34 cellular contexts compared by ENCODE assay signal in genomic region chr10:99678921-99679320, GRCh38.
"Had no signal": no experiment of that assay in that cellular context is flagged by ENCODE, and none has a peak within 500 bp of the region (broad histone marks: within the 10 kb centered on the region; RNA-seq: fewer than 3 reads in every experiment).

No MANE protein-coding gene starts in this region.

- H3K4me3 ChIP-seq: adrenal gland, body of pancreas, esophagus squamous epithelium had no signal

- H3K4me3 Mint-ChIP-seq: activated CD4-positive, alpha-beta memory T cell treated with anti-CD3 and anti-CD28 coated beads for 36 hours; activated CD4-positive, alpha-beta T cell treated with anti-CD3 and anti-CD28 coated beads for 36 hours; activated CD4-positive, alpha-beta T cell treated with anti-CD3 and anti-CD28 coated beads, Interleukin-2, amount 10 ng/mL, durations not matched to agents 24 days and 14 days; activated CD8-positive, alpha-beta memory T cell treated with anti-CD3 and anti-CD28 coated beads, Interleukin-2, amount 10 ng/mL, durations not matched to agents 7 days and 5 days; activated CD8-positive, alpha-beta T cell treated with anti-CD3 and anti-CD28 coated beads, Interleukin-2, amount 10 ng/mL, durations not matched to agents 7 days and 5 days; activated naive CD4-positive, alpha-beta T cell treated with anti-CD3 and anti-CD28 coated beads for 36 hours; activated naive CD4-positive, alpha-beta T cell treated with anti-CD3 and anti-CD28 coated beads, Interleukin-2, amount 50 U/mL, for 24 hours; activated naive CD8-positive, alpha-beta T cell treated with anti-CD3 and anti-CD28 coated beads for 36 hours; activated naive CD8-positive, alpha-beta T cell treated with anti-CD3 and anti-CD28 coated beads, Interleukin-2, amount 50 U/mL, for 24 hours; activated T-helper 1 cell treated with anti-CD3 and anti-CD28 coated beads, Interleukin-12 subunit alpha, Interleukin-12 subunit beta, Interleukin-2, Interleukin-4 antibody, amounts not matched to agents 30 ng/mL and 10 ng/mL and 1 ng/mL, durations not matched to agents 14 hours and 24 hours and 36 hours; effector memory CD8-positive, alpha-beta T cell; T-helper 17 cell; T-helper 2 cell treated with Interferon-gamma antibody and Interleukin-4, amounts not matched to agents 5 μg/mL and 100 μg/mL, for 36 hours had no signal

- H3K9me3 ChIP-seq: adrenal gland, body of pancreas, esophagus squamous epithelium had no signal

- ATAC-seq: activated CD4-positive, alpha-beta T cell treated with anti-CD3 and anti-CD28 coated beads for 36 hours; activated CD8-positive, alpha-beta memory T cell treated with anti-CD3 and anti-CD28 coated beads, Interleukin-2, amount 10 ng/mL, durations not matched to agents 7 days and 5 days; activated CD8-positive, alpha-beta T cell treated with anti-CD3 and anti-CD28 coated beads, Interleukin-2, amount 10 ng/mL, durations not matched to agents 7 days and 5 days; activated naive CD8-positive, alpha-beta T cell treated with anti-CD3 and anti-CD28 coated beads, Interleukin-2, amount 50 U/mL, for 24 hours; body of pancreas; effector memory CD8-positive, alpha-beta T cell; T-helper 17 cell had no signal

- H3K27ac ChIP-seq: adrenal gland, body of pancreas, epithelial cell of prostate, esophagus squamous epithelium had no signal

- H3K27me3 Mint-ChIP-seq: activated CD4-positive, alpha-beta memory T cell treated with anti-CD3 and anti-CD28 coated beads for 36 hours; activated CD4-positive, alpha-beta T cell treated with anti-CD3 and anti-CD28 coated beads for 36 hours; activated CD4-positive, alpha-beta T cell treated with anti-CD3 and anti-CD28 coated beads, Interleukin-2, amount 10 ng/mL, durations not matched to agents 24 days and 14 days; activated CD8-positive, alpha-beta memory T cell treated with anti-CD3 and anti-CD28 coated beads, Interleukin-2, amount 10 ng/mL, durations not matched to agents 7 days and 5 days; activated naive CD4-positive, alpha-beta T cell treated with anti-CD3 and anti-CD28 coated beads, Interleukin-2, amount 50 U/mL, for 24 hours; activated naive CD8-positive, alpha-beta T cell treated with anti-CD3 and anti-CD28 coated beads for 36 hours; activated naive CD8-positive, alpha-beta T cell treated with anti-CD3 and anti-CD28 coated beads, Interleukin-2, amount 50 U/mL, for 24 hours; effector memory CD8-positive, alpha-beta T cell; T-helper 17 cell had no signal

- DNase-seq: activated CD4-positive, alpha-beta memory T cell treated with anti-CD3 and anti-CD28 coated beads for 36 hours; activated CD4-positive, alpha-beta T cell treated with anti-CD3 and anti-CD28 coated beads for 36 hours; activated CD4-positive, alpha-beta T cell treated with anti-CD3 and anti-CD28 coated beads, Interleukin-2, amount 10 ng/mL, durations not matched to agents 24 days and 14 days; activated CD4-positive, CD25-positive, alpha-beta regulatory T cell; activated CD4-positive, CD25-positive, alpha-beta regulatory T cell treated with anti-CD3 and anti-CD28 coated beads, Interleukin-2, amount 50 U/mL, for 72 hours; activated CD8-positive, alpha-beta memory T cell treated with anti-CD3 and anti-CD28 coated beads, Interleukin-2, amount 10 ng/mL, durations not matched to agents 7 days and 5 days; activated CD8-positive, alpha-beta memory T cell treated with anti-CD3 and anti-CD28 coated beads, Interleukin-2, amount 50 U/mL, for 4 hours; activated CD8-positive, alpha-beta T cell treated with anti-CD3 and anti-CD28 coated beads, Interleukin-2, amount 10 ng/mL, durations not matched to agents 7 days and 5 days; activated effector memory CD4-positive, alpha-beta T cell treated with anti-CD3 and anti-CD28 coated beads, Interleukin-2, amount 50 U/mL, for 16 hours; activated naive CD4-positive, alpha-beta T cell treated with anti-CD3 and anti-CD28 coated beads for 36 hours; activated naive CD8-positive, alpha-beta T cell treated with anti-CD3 and anti-CD28 coated beads for 36 hours; activated naive CD8-positive, alpha-beta T cell treated with anti-CD3 and anti-CD28 coated beads, Interleukin-2, amount 50 U/mL, for 24 hours; activated T-cell treated with anti-CD3 and anti-CD28 coated beads, Interleukin-2, amount 50 U/mL, for 1 hour; activated T-cell treated with anti-CD3 and anti-CD28 coated beads, Interleukin-2, amount 50 U/mL, for 48 hours; adrenal gland; amygdala; aorta; body of pancreas; caudate nucleus; cortex of kidney; dermis blood vessel endothelial cell; effector CD4-positive, alpha-beta T cell; effector memory CD8-positive, alpha-beta T cell; esophagus squamous epithelium; foreskin fibroblast; head of caudate nucleus; T-helper 1 cell; T-helper 17 cell; T1000 had no signal

- H3K4me1 Mint-ChIP-seq: activated naive CD4-positive, alpha-beta T cell treated with anti-CD3 and anti-CD28 coated beads, Interleukin-2, amount 50 U/mL, for 24 hours had no signal

- H3K9me3 Mint-ChIP-seq: activated CD4-positive, alpha-beta memory T cell treated with anti-CD3 and anti-CD28 coated beads for 36 hours; activated CD4-positive, alpha-beta T cell treated with anti-CD3 and anti-CD28 coated beads, Interleukin-2, amount 10 ng/mL, durations not matched to agents 24 days and 14 days; activated naive CD4-positive, alpha-beta T cell treated with anti-CD3 and anti-CD28 coated beads for 36 hours; activated naive CD4-positive, alpha-beta T cell treated with anti-CD3 and anti-CD28 coated beads, Interleukin-2, amount 50 U/mL, for 24 hours; activated naive CD8-positive, alpha-beta T cell treated with anti-CD3 and anti-CD28 coated beads for 36 hours; activated naive CD8-positive, alpha-beta T cell treated with anti-CD3 and anti-CD28 coated beads, Interleukin-2, amount 50 U/mL, for 24 hours; activated T-helper 1 cell treated with anti-CD3 and anti-CD28 coated beads, Interleukin-12 subunit alpha, Interleukin-12 subunit beta, Interleukin-2, Interleukin-4 antibody, amounts not matched to agents 30 ng/mL and 10 ng/mL and 1 ng/mL, durations not matched to agents 14 hours and 24 hours and 36 hours; activated T-helper 2 cell treated with anti-CD3 and anti-CD28 coated beads, Interferon-gamma antibody, Interleukin-2, Interleukin-4, amounts not matched to agents 10 μg/mL and 5 μg/mL and 100 μg/mL, durations not matched to agents 14 hours and 24 hours and 36 hours; effector memory CD8-positive, alpha-beta T cell; T-helper 2 cell treated with Interferon-gamma antibody and Interleukin-4, amounts not matched to agents 5 μg/mL and 100 μg/mL, for 36 hours had no signal

- H3K27ac Mint-ChIP-seq: activated CD4-positive, alpha-beta memory T cell treated with anti-CD3 and anti-CD28 coated beads for 36 hours; activated CD4-positive, alpha-beta T cell treated with anti-CD3 and anti-CD28 coated beads for 36 hours; activated CD4-positive, alpha-beta T cell treated with anti-CD3 and anti-CD28 coated beads, Interleukin-2, amount 10 ng/mL, durations not matched to agents 24 days and 14 days; activated CD8-positive, alpha-beta memory T cell treated with anti-CD3 and anti-CD28 coated beads, Interleukin-2, amount 10 ng/mL, durations not matched to agents 7 days and 5 days; activated CD8-positive, alpha-beta T cell treated with anti-CD3 and anti-CD28 coated beads, Interleukin-2, amount 10 ng/mL, durations not matched to agents 7 days and 5 days; activated naive CD4-positive, alpha-beta T cell treated with anti-CD3 and anti-CD28 coated beads for 36 hours; activated naive CD4-positive, alpha-beta T cell treated with anti-CD3 and anti-CD28 coated beads, Interleukin-2, amount 50 U/mL, for 24 hours; activated naive CD8-positive, alpha-beta T cell treated with anti-CD3 and anti-CD28 coated beads for 36 hours; activated naive CD8-positive, alpha-beta T cell treated with anti-CD3 and anti-CD28 coated beads, Interleukin-2, amount 50 U/mL, for 24 hours; activated T-helper 1 cell treated with anti-CD3 and anti-CD28 coated beads, Interleukin-12 subunit alpha, Interleukin-12 subunit beta, Interleukin-2, Interleukin-4 antibody, amounts not matched to agents 30 ng/mL and 10 ng/mL and 1 ng/mL, durations not matched to agents 14 hours and 24 hours and 36 hours; activated T-helper 2 cell treated with anti-CD3 and anti-CD28 coated beads, Interferon-gamma antibody, Interleukin-2, Interleukin-4, amounts not matched to agents 10 μg/mL and 5 μg/mL and 100 μg/mL, durations not matched to agents 14 hours and 24 hours and 36 hours; effector memory CD8-positive, alpha-beta T cell; T-helper 17 cell; T-helper 2 cell treated with Interferon-gamma antibody and Interleukin-4, amounts not matched to agents 5 μg/mL and 100 μg/mL, for 36 hours had no signal

- H3K27me3 ChIP-seq: adrenal gland, body of pancreas, esophagus squamous epithelium had no signal
